In the genomic region with DNA sequence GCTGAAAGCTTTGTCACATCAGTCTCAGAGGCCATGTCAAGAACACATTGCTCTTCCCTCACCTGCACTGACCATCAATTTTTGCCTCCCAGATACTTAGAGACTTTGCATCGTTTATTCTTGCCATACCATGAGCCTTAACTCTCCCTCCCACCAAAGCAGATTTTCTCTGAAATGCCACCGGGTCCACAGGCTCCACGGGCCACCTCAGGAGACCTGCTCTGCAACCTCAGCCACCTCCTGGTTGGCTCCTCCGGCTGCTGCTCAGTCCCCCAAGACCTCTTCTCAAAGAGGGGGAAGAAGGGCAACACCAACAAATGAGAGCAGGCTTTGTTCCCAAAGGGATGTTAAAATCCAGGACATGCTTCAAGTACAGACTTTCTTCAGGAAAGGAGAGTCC, we compare ENCODE assay signal across 3 cellular contexts.
"Had no signal": no experiment of that assay in that cellular context is flagged by ENCODE, and none has a peak within 500 bp of the region (broad histone marks: within the 10 kb centered on the region; RNA-seq: fewer than 3 reads in every experiment).

No MANE protein-coding gene starts in this region.

- DNase-seq: GDM1, GF-D8 had no signal

- ATAC-seq: GM12878 had no signal

- H3K4me3 ChIP-seq: GM12878 had no signal
